Comparison of ENCODE assay signal across 23 cellular contexts in genomic region chr12:83225806-83226205, GRCh38.
A peak's percentile ranks its signal among the peaks of the same experiment; 100 is the strongest.
DNase-seq lines count a peak whose midpoint lies in the region; ATAC-seq, FAIRE-seq and TF ChIP-seq lines count a peak whose summit lies in the region.
"Had no signal": no experiment of that assay in that cellular context is flagged by ENCODE, and none has a peak within 500 bp of the region (broad histone marks: within the 10 kb centered on the region; RNA-seq: fewer than 3 reads in every experiment).

No MANE protein-coding gene starts in this region.

- no peaks in the 10 kb centered on the region for H3K27me3 Mint-ChIP-seq in astrocyte (ENCODE audit: low read depth, unreplicated experiment)
- H3K27me3 Mint-ChIP-seq: CD4-positive, alpha-beta memory T cell; CD4-positive, CD25-positive, alpha-beta regulatory T cell; CD8-positive, alpha-beta memory T cell had no signal

- TF ChIP-seq EP300 in HepG2 (IDR thresholded peaks at IDR 0.05; ENCODE audit: low read depth in 2 of 2, low read length in 2 of 2): no peak
- TF ChIP-seq EP300 in HepG2 (CRISPR knock-in tag; IDR thresholded peaks at IDR 0.05; ENCODE audit: borderline replicate concordance): no peak

- POLR2A ChIA-PET in HepG2 (lab: Yijun Ruan, JAX): no interaction called here

- H2AFZ ChIP-seq in HepG2 (ENCODE audit: low read length) (no peak overlapping the region), astrocyte (ENCODE audit: low read depth, low read length) (no peak overlapping the region)

- TF ChIP-seq POLR2A in HepG2 (IDR thresholded peaks at IDR 0.05; ENCODE audit: insufficient read depth in 1 of 2, low read depth in 2 of 2, low read length in 2 of 2): no peak
- no peak for TF ChIP-seq POLR2A in right lobe of liver (IDR thresholded peaks at IDR 0.05)

- CTCF ChIA-PET in HepG2 (lab: Yijun Ruan, JAX; ENCODE audit: low intra/inter-chr PET ratio, low total read pairs): no interaction called here

- no TSS peak for BruUV-seq in HepG2 (replicated peaks; lab: Mats Ljungman, UMichigan)

- H3K4me2 ChIP-seq in HepG2 (ENCODE audit: low read depth, low read length) (no peak overlapping the region), astrocyte (ENCODE audit: low read length) (no peak overlapping the region)
- H3K4me2 ChIP-seq: BLaER1 had no signal

- no peaks in the 10 kb centered on the region for H3K36me3 ChIP-seq in HepG2 (replicated peaks in 1 of 2; ENCODE audit: control insufficient read depth in 1 of 2, insufficient read depth in 2 of 2, low read length in 2 of 2)
- no peaks in the 10 kb centered on the region for H3K36me3 ChIP-seq in right lobe of liver
- no peaks in the 10 kb centered on the region for H3K36me3 ChIP-seq in astrocyte (ENCODE audit: insufficient read depth, low read length)
- H3K36me3 ChIP-seq: BE2C, BLaER1 had no signal

- H3K27ac Mint-ChIP-seq in astrocyte (ENCODE audit: unreplicated experiment): no peak overlapping the region
- H3K27ac Mint-ChIP-seq: CD14-positive monocyte; CD4-positive, alpha-beta memory T cell; CD4-positive, CD25-positive, alpha-beta regulatory T cell; CD8-positive, alpha-beta memory T cell had no signal

- ATAC-seq in HepG2 (no peak), right lobe of liver (no peak)

- FAIRE-seq in HepG2 (lab: Jason Lieb, UNC): no peak
- FAIRE-seq in astrocyte (lab: Jason Lieb, UNC): peak; percentile 26
- FAIRE-seq: G401.6, GM12891, GM19239 had no signal

- no peaks in the 10 kb centered on the region for H3K4me1 Mint-ChIP-seq in astrocyte (ENCODE audit: low read depth, unreplicated experiment)
- H3K4me1 Mint-ChIP-seq: CD4-positive, alpha-beta memory T cell; CD4-positive, CD25-positive, alpha-beta regulatory T cell; CD8-positive, alpha-beta memory T cell had no signal

- no peaks in the 10 kb centered on the region; a peak in 1 of 5 replicates for H3K27me3 ChIP-seq in HepG2 (ENCODE audit: control insufficient read depth in 1 of 2, insufficient read depth in 2 of 2, low read length in 2 of 2)
- H3K27me3 ChIP-seq in right lobe of liver: no peaks in the 10 kb centered on the region
- no peaks in the 10 kb centered on the region for H3K27me3 ChIP-seq in astrocyte (ENCODE audit: insufficient read depth, low read length)
- H3K27me3 ChIP-seq: BE2C, BLaER1 had no signal

- TF ChIP-seq RAD21 in HepG2 (CRISPR knock-in tag; IDR thresholded peaks at IDR 0.05): no peak

- TF ChIP-seq CTCF in HepG2 (CRISPR knock-in tag; IDR thresholded peaks at IDR 0.05) (no peak), right lobe of liver (IDR thresholded peaks at IDR 0.05) (no peak), astrocyte (IDR thresholded peaks at IDR 0.05; ENCODE audit: insufficient read depth, low read depth, low read length) (no peak)

- H4K20me1 ChIP-seq in HepG2 (ENCODE audit: insufficient read depth, low read length) (no peaks in the 10 kb centered on the region), astrocyte (ENCODE audit: insufficient read depth, low read length) (no peaks in the 10 kb centered on the region)
- H4K20me1 ChIP-seq: BLaER1 had no signal

- no peak overlapping the region for H3K4me3 Mint-ChIP-seq in astrocyte (ENCODE audit: unreplicated experiment)
- H3K4me3 Mint-ChIP-seq: CD14-positive monocyte; CD4-positive, alpha-beta memory T cell; CD4-positive, CD25-positive, alpha-beta regulatory T cell; CD8-positive, alpha-beta memory T cell had no signal

- H3K79me2 ChIP-seq in HepG2 (ENCODE audit: insufficient read depth, low read length): no peaks in the 10 kb centered on the region
- H3K79me2 ChIP-seq in astrocyte (ENCODE audit: insufficient read depth, low read length): no peaks in the 10 kb centered on the region

- H3K27ac ChIP-seq in HepG2 (ENCODE audit: extremely low read length, insufficient read depth, low read length): no peak overlapping the region
- H3K27ac ChIP-seq in right lobe of liver: no peak overlapping the region
- H3K27ac ChIP-seq in astrocyte (ENCODE audit: low read depth, low read length): no peak overlapping the region
- H3K27ac ChIP-seq: 22Rv1 had no signal

- 3% methylated on average over 3 of the region's 3 CpGs for WGBS in HepG2 (ENCODE audit: low lambda C conversion rate)
- 60% methylated on average over 3 of the region's 3 CpGs for WGBS in right lobe of liver (ENCODE audit: insufficient coverage, low coverage, low lambda C conversion rate, missing lambda C conversion rate)

- H3K9me3 Mint-ChIP-seq in astrocyte (ENCODE audit: unreplicated experiment): peaks cover 7% of the 10 kb centered on the region

- H3K4me3 ChIP-seq in HepG2 (replicated peaks in 1 of 3; ENCODE audit: insufficient read depth in 1 of 3, low read depth in 2 of 3, low read length in 3 of 3) (no peak overlapping the region), right lobe of liver (no peak overlapping the region), astrocyte (ENCODE audit: insufficient read depth, low read depth, low read length) (no peak overlapping the region)
- H3K4me3 ChIP-seq: BLaER1 had no signal

- H3K9me3 ChIP-seq in HepG2 (ENCODE audit: low read length) (peaks cover 23% of the 10 kb centered on the region), right lobe of liver (no peaks in the 10 kb centered on the region), astrocyte (ENCODE audit: insufficient read depth, low read depth, low read length) (no peaks in the 10 kb centered on the region)
- H3K9me3 ChIP-seq: BLaER1 had no signal

- H3K36me3 Mint-ChIP-seq in astrocyte (ENCODE audit: low read depth, unreplicated experiment): no peaks in the 10 kb centered on the region
- H3K36me3 Mint-ChIP-seq: CD14-positive monocyte; CD4-positive, alpha-beta memory T cell; CD4-positive, CD25-positive, alpha-beta regulatory T cell; CD8-positive, alpha-beta memory T cell had no signal

- intact Hi-C loops in HepG2 (cut with micrococcal nuclease; ENCODE audit: unreplicated experiment) (no loop called here), right lobe of liver (cut with DNase I) (no loop called here)

- DNase-seq in HepG2 (ENCODE audit: low spot score): no peak
- no peak for DNase-seq in right lobe of liver
- no peak for DNase-seq in astrocyte (ENCODE audit: low read depth)
- DNase-seq in DMS79 (lab: John Stamatoyannopoulos, UW): no peak
- DNase-seq in activated CD4-positive, alpha-beta T cell treated with anti-CD3 and anti-CD28 coated beads, Interleukin-2, amount 50 U/mL, for 1 hour: no peak
- DNase-seq: ACHN; BE2C; C1 segment of cervical spinal cord; CD4-positive, alpha-beta memory T cell; CD4-positive, CD25-positive, alpha-beta regulatory T cell; CD8-positive, alpha-beta memory T cell; COR-L47; DMS 273 treated with DMSO at 0.1 percent for 48 hours; DMS153; DMS53; DMS79 treated with DMSO at 0.1 percent for 48 hours; GF-D8 had no signal

- in situ Hi-C loops in HepG2 (cut with HindIII; ENCODE audit: extremely low pct_ligation_motif_present, low pct_unique_long_range_greater_than_20kb): no loop called here

- H3K9ac ChIP-seq in HepG2 (ENCODE audit: insufficient read depth, low read depth, low read length): no peak overlapping the region
- no peak overlapping the region for H3K9ac ChIP-seq in astrocyte (ENCODE audit: low read length)
- H3K9ac ChIP-seq: BLaER1 had no signal

- H3K4me1 ChIP-seq in HepG2 (ENCODE audit: insufficient read depth, low read length): no peaks in the 10 kb centered on the region
- no peaks in the 10 kb centered on the region for H3K4me1 ChIP-seq in right lobe of liver
- H3K4me1 ChIP-seq in astrocyte (ENCODE audit: insufficient read depth, low read length): no peaks in the 10 kb centered on the region
- H3K4me1 ChIP-seq: BE2C had no signal

TF ChIP-seq in HepG2, 621 proteins besides CTCF, POLR2A, EP300 and RAD21:
- TF ChIP-seq ZFX (CRISPR knock-in tag; IDR thresholded peaks at IDR 0.05; ENCODE audit: low read depth) (no peak), MAFK (conservative IDR thresholded peaks at IDR 0.05 in 1 of 2, IDR thresholded peaks at IDR 0.05 in 1 of 2; ENCODE audit: low read length in 2 of 2) (peak; percentile 61 to 81; a peak in 3 of 4 replicates), MAFF (IDR thresholded peaks at IDR 0.05; ENCODE audit: low read depth, low read length) (peak; percentile 68; the same call in 1 of the 2 replicates)
